ENCODE assay signal across 8 cellular contexts in the genomic region with DNA sequence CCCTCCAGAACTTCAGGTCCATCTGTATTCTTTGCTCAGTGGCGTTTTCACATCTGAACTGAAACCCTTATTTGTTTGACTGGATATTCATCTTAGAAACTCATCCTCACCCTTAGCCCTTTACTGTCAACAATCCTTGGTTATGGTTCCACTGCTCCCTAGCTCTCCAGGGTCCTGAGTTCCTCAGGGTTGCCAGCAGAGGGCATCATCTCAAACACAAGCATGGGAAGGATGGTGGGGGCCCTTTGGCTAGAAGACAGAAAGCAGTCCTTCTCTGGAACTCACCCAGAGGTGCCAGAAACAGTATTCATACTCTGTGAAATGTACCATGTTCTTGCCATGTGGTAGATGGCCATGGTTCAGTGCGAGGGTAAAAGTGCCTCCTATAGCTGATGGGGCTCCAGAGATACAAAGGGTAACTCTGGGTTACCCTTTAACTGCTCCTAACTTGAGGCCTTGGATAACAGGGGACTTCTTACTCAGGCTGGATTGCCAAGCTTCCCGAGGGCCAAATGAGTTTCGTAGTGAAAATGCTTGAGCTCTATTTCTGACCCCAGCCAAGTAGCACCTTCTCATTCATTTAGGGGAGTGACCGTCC. TPM values are rescaled to one million over a fixed set of nuclear protein-coding genes. Genes with fewer than 3 reads are reported as not detected.
A peak's percentile ranks its signal among the peaks of the same experiment; 100 is the strongest.
DNase-seq lines count a peak whose midpoint lies in the region; ATAC-seq and TF ChIP-seq lines count a peak whose summit lies in the region.

No MANE protein-coding gene starts in this region.

- H3K9me3 ChIP-seq in PC-3 (ENCODE audit: low read length) (no peaks in the 10 kb centered on the region), fibroblast of lung (ENCODE audit: control insufficient read depth, insufficient read depth, low read depth, low read length) (no peaks in the 10 kb centered on the region)

- ATAC-seq in PC-3 (peak; percentile 48; the same call in 1 of the 2 replicates), HG03439 (IDR thresholded peaks at IDR 0.05; ENCODE audit: unreplicated experiment) (no peak)

- H3K79me2 ChIP-seq in PC-3 (ENCODE audit: low read length) (no peaks in the 10 kb centered on the region), fibroblast of lung (ENCODE audit: control insufficient read depth, insufficient read depth, low read length) (no peaks in the 10 kb centered on the region)

- H3K4me2 ChIP-seq in PC-3 (ENCODE audit: low read length): no peak overlapping the region
- no peak overlapping the region for H3K4me2 ChIP-seq in fibroblast of lung (ENCODE audit: extremely low read depth, insufficient read depth, low read length)

- CTCF ChIA-PET in PC-3 (lab: Charles Lee): interaction anchor here (1.0 to 2.1 kb wide), 2 partner anchors 61 to 63 kb away, joined by 4 to 6 read pairs; no protein-coding TSS in a partner anchor

- no TSS peak for BruUV-seq in PC-3 (replicated peaks; lab: Mats Ljungman, UMichigan)

- H3K36me3 ChIP-seq in PC-3 (ENCODE audit: low read depth, low read length) (peaks cover 77% of the 10 kb centered on the region), fibroblast of lung (ENCODE audit: control insufficient read depth, insufficient read depth, low read length) (peaks cover 28% of the 10 kb centered on the region)

- H3F3A ChIP-seq in PC-3 (ENCODE audit: low read length, unreplicated experiment): no peaks in the 10 kb centered on the region

- H3K9me2 ChIP-seq in PC-3 (replicated peaks; ENCODE audit: low read length): no peaks in the 10 kb centered on the region

- peak; percentile 84 for TF ChIP-seq CTCF in PC-3 (conservative IDR thresholded peaks at IDR 0.05; ENCODE audit: low read depth, low read length)
- TF ChIP-seq CTCF in fibroblast of lung (conservative IDR thresholded peaks at IDR 0.05 in 1 of 2, IDR thresholded peaks at IDR 0.05 in 1 of 2; ENCODE audit: low read depth in 1 of 2, low read length in 2 of 2): peak; percentile 35 to 55

- no peak overlapping the region for H3K9ac ChIP-seq in PC-3 (ENCODE audit: low read length)
- no peak overlapping the region for H3K9ac ChIP-seq in fibroblast of lung (ENCODE audit: insufficient read depth, low read length)

- peak; percentile 42 for DNase-seq in ACHN
- peak; percentile 55 for DNase-seq in G401 (ENCODE audit: low spot score)
- DNase-seq in PC-3: peak; percentile 37
- peak; percentile 14 to 17 for DNase-seq in fibroblast of lung (ENCODE audit: low read depth in 2 of 2)
- DNase-seq in substantia nigra (lab: John Stamatoyannopoulos, UW): peak in 7 of 49 donors; percentile 5 to 12 (median 10)
- DNase-seq in activated gamma-delta T cell (lab: John Stamatoyannopoulos, UW): no peak
- no peak for DNase-seq in NCI-H2196 (lab: John Stamatoyannopoulos, UW; ENCODE audit: unreplicated experiment)

- no peaks in the 10 kb centered on the region for H4K20me1 ChIP-seq in PC-3 (ENCODE audit: low read length)
- no peaks in the 10 kb centered on the region for H4K20me1 ChIP-seq in fibroblast of lung (ENCODE audit: control insufficient read depth, extremely low read depth, insufficient read depth, low read length)

- H3K27me3 ChIP-seq in PC-3 (ENCODE audit: low read length): no peaks in the 10 kb centered on the region
- no peaks in the 10 kb centered on the region for H3K27me3 ChIP-seq in fibroblast of lung (ENCODE audit: control insufficient read depth, insufficient read depth, low read length)

- H2AFZ ChIP-seq in PC-3 (ENCODE audit: low read length) (no peak overlapping the region), fibroblast of lung (ENCODE audit: low read length) (no peak overlapping the region)

- POLR2A ChIA-PET in PC-3 (lab: Charles Lee; ENCODE audit: unreplicated experiment): no interaction called here

- H3K4me1 ChIP-seq in PC-3 (ENCODE audit: insufficient read depth, low read length): no peaks in the 10 kb centered on the region
- H3K4me1 ChIP-seq in fibroblast of lung (ENCODE audit: control insufficient read depth, extremely low read depth, insufficient read depth, low read length): no peaks in the 10 kb centered on the region

- in situ Hi-C loops in ACHN (cut with HindIII; ENCODE audit: low pct_ligation_motif_present, low pct_unique_long_range_greater_than_20kb, low sequenced_read_pairs): no loop called here
- in situ Hi-C loops in G401 (cut with HindIII; ENCODE audit: low sequenced_read_pairs): loop anchor here (5.0 kb wide), 1 partner anchor 43 kb away; no protein-coding TSS in a partner anchor

- H3K27ac ChIP-seq in PC-3 (ENCODE audit: low read length) (no peak overlapping the region), fibroblast of lung (ENCODE audit: insufficient read depth, low read length) (no peak overlapping the region), substantia nigra (ENCODE audit: low read depth, low read length, poor library complexity, severe bottlenecking) (peak overlapping the region; percentile 11)

- intact Hi-C loops in PC-3 (cut with micrococcal nuclease): loop anchor here (1.0 kb wide), 1 partner anchor 22 kb away; no protein-coding TSS in a partner anchor

- H3K4me3 ChIP-seq in PC-3 (ENCODE audit: low read length) (no peak overlapping the region), fibroblast of lung (replicated peaks in 1 of 4; ENCODE audit: control extremely low read depth in 1 of 4, insufficient read depth in 1 of 4, low read depth in 3 of 4, low read length in 4 of 4) (no peak overlapping the region)

RNA-seq across cellular contexts. Expression of a gene that starts 11.3 kb away (rescaled TPM):
- 35.2 and 47.6 TPM in 2 replicates for total RNA-seq in G401 (2014; rRNA removed; shearing (Covaris generic))
- total RNA-seq in PC-3 (2014; rRNA removed) (48.2 and 49.6 TPM in 2 replicates), fibroblast of lung (61.9 and 97.1 TPM in 2 replicates)
- polyA plus RNA-seq in fibroblast of lung: 188 and 207 TPM in 2 replicates
- 85.8 and 93.4 TPM in 2 replicates for polyA plus RNA-seq in fibroblast of lung (2012)
- polyA minus RNA-seq in fibroblast of lung (ENCODE audit: low replicate concordance): 117 and 162 TPM in 2 replicates

RNA-seq across cellular contexts. Expression of a gene that starts 11.4 kb away (rescaled TPM):
- total RNA-seq in G401 (2014; rRNA removed; shearing (Covaris generic)): 73.2 and 73.6 TPM in 2 replicates
- total RNA-seq in PC-3 (2014; rRNA removed) (141 and 142 TPM in 2 replicates), fibroblast of lung (284 and 316 TPM in 2 replicates)
- polyA plus RNA-seq in fibroblast of lung: 259 and 276 TPM in 2 replicates
- polyA plus RNA-seq in fibroblast of lung (2012): 158 and 180 TPM in 2 replicates
- polyA minus RNA-seq in fibroblast of lung (ENCODE audit: low replicate concordance): 234 and 336 TPM in 2 replicates

RNA-seq across cellular contexts. Expression of a gene that starts 12.4 kb away (rescaled TPM):
- total RNA-seq in G401 (2014; rRNA removed; shearing (Covaris generic)): not detected in 2 replicates
- not detected in 2 replicates for total RNA-seq in PC-3 (2014; rRNA removed)
- total RNA-seq in fibroblast of lung: not detected in 2 replicates
- 0.05 and 0.14 TPM in 2 replicates for polyA plus RNA-seq in fibroblast of lung
- 0.10 TPM in 1 of 2 replicates, not detected in the other for polyA plus RNA-seq in fibroblast of lung (2012)
- 0.16 and 0.67 TPM in 2 replicates for polyA minus RNA-seq in fibroblast of lung (ENCODE audit: low replicate concordance)

RNA-seq across cellular contexts. Expression of a gene that starts 45.9 kb away (rescaled TPM):
- 1.0 and 3.0 TPM in 2 replicates for total RNA-seq in G401 (2014; rRNA removed; shearing (Covaris generic))
- total RNA-seq in PC-3 (2014; rRNA removed) (0.06 and 0.44 TPM in 2 replicates), fibroblast of lung (under 0.01 TPM in 1 of 2 replicates, not detected in the other)
- polyA plus RNA-seq in fibroblast of lung: 0.01 and 0.02 TPM in 2 replicates
- polyA plus RNA-seq in fibroblast of lung (2012): 0.02 TPM in 1 of 2 replicates, not detected in the other
- polyA minus RNA-seq in fibroblast of lung (ENCODE audit: low replicate concordance): not detected in 2 replicates

Comparison
In these comparisons a context has a peak if more than half of its experiments do, and no peak if none do; other contexts are left out.
1. DNase-seq: peak in ACHN (single experiment), G401 (single experiment), PC-3 (single experiment) and fibroblast of lung (2 of 2); none in activated gamma-delta T cell (single experiment) and NCI-H2196 (single experiment).